8 cellular contexts compared by ENCODE assay signal in genomic region chr7:129213828-129214227, GRCh38. TPM values are rescaled to one million over a fixed set of nuclear protein-coding genes. Genes with fewer than 3 reads are reported as not detected.
DNase-seq lines count a peak whose midpoint lies in the region; ATAC-seq and TF ChIP-seq lines count a peak whose summit lies in the region.

No MANE protein-coding gene starts in this region.

- peak overlapping the region in 1 of 7 donors; percentile 55 for H3K27ac Mint-ChIP-seq in CD14-positive monocyte
- H3K27ac Mint-ChIP-seq in activated T-helper 2 cell treated with anti-CD3 and anti-CD28 coated beads, Interferon-gamma antibody, Interleukin-2, Interleukin-4, amounts not matched to agents 10 μg/mL and 5 μg/mL and 100 μg/mL, durations not matched to agents 14 hours and 24 hours and 36 hours: no peak overlapping the region

- no peak for TF ChIP-seq CTCF in CD14-positive monocyte (IDR thresholded peaks at IDR 0.05)

- ATAC-seq in sciatic nerve: peak; percentile 54

- DNase-seq in NCI-H82 (lab: John Stamatoyannopoulos, UW) (peak; percentile 49), NCI-H82 treated with DMSO at 0.1 percent for 48 hours (lab: John Stamatoyannopoulos, UW; ENCODE audit: unreplicated experiment) (no peak), NCI-H2196 (lab: John Stamatoyannopoulos, UW; ENCODE audit: unreplicated experiment) (peak; percentile 43), cerebellar cortex (ENCODE audit: low spot score) (peak; percentile 28), sciatic nerve (ENCODE audit: low spot score) (no peak), CD14-positive monocyte (ENCODE audit: low spot score) (no peak)
- DNase-seq in activated T-helper 2 cell treated with anti-CD3 and anti-CD28 coated beads, Interferon-gamma antibody, Interleukin-2, Interleukin-4, amounts not matched to agents 10 μg/mL and 5 μg/mL and 100 μg/mL, durations not matched to agents 14 hours and 24 hours and 36 hours (ENCODE audit: low spot score): no peak
- no peak for DNase-seq in activated CD4-positive, alpha-beta T cell treated with anti-CD3 and anti-CD28 coated beads for 1 hour

- intact Hi-C loops in sciatic nerve (cut with DNase I) (loop anchor here (10.0 kb wide), 1 partner anchor 251 kb away; no protein-coding TSS in a partner anchor), CD14-positive monocyte (cut with micrococcal nuclease) (loop anchor here (10.0 kb wide), 1 partner anchor 261 kb away; no protein-coding TSS in a partner anchor)
- intact Hi-C loops in activated T-helper 2 cell treated with anti-CD3 and anti-CD28 coated beads, Interferon-gamma antibody, Interleukin-2, Interleukin-4, amounts not matched to agents 10 μg/mL and 5 μg/mL and 100 μg/mL, durations not matched to agents 14 hours and 24 hours and 36 hours (cut with micrococcal nuclease): loop anchor here (10.0 kb wide), 1 partner anchor 309 kb away; no protein-coding TSS in a partner anchor

- no peak overlapping the region for H3K4me3 Mint-ChIP-seq in CD14-positive monocyte
- H3K4me3 Mint-ChIP-seq in activated T-helper 2 cell treated with anti-CD3 and anti-CD28 coated beads, Interferon-gamma antibody, Interleukin-2, Interleukin-4, amounts not matched to agents 10 μg/mL and 5 μg/mL and 100 μg/mL, durations not matched to agents 14 hours and 24 hours and 36 hours (ENCODE audit: low read depth): no peak overlapping the region

- H3K9me3 Mint-ChIP-seq in CD14-positive monocyte: peaks cover 2 to 13% (median 5%) of the 10 kb centered on the region in 7 donors
- no peaks in the 10 kb centered on the region for H3K9me3 Mint-ChIP-seq in activated T-helper 2 cell treated with anti-CD3 and anti-CD28 coated beads, Interferon-gamma antibody, Interleukin-2, Interleukin-4, amounts not matched to agents 10 μg/mL and 5 μg/mL and 100 μg/mL, durations not matched to agents 14 hours and 24 hours and 36 hours

- peaks cover 2 to 14% (median 5%) of the 10 kb centered on the region in 3 donors for H3K27me3 Mint-ChIP-seq in CD14-positive monocyte (ENCODE audit: low read depth in 3 of 3)
- H3K27me3 Mint-ChIP-seq in activated T-helper 2 cell treated with anti-CD3 and anti-CD28 coated beads, Interferon-gamma antibody, Interleukin-2, Interleukin-4, amounts not matched to agents 10 μg/mL and 5 μg/mL and 100 μg/mL, durations not matched to agents 14 hours and 24 hours and 36 hours (ENCODE audit: low read depth): peaks cover 12% of the 10 kb centered on the region

- H3K4me1 Mint-ChIP-seq in CD14-positive monocyte: peaks cover 12% of the 10 kb centered on the region
- H3K4me1 Mint-ChIP-seq in activated T-helper 2 cell treated with anti-CD3 and anti-CD28 coated beads, Interferon-gamma antibody, Interleukin-2, Interleukin-4, amounts not matched to agents 10 μg/mL and 5 μg/mL and 100 μg/mL, durations not matched to agents 14 hours and 24 hours and 36 hours (ENCODE audit: low read depth): no peaks in the 10 kb centered on the region

- no peaks in the 10 kb centered on the region for H3K36me3 Mint-ChIP-seq in CD14-positive monocyte
- no peaks in the 10 kb centered on the region for H3K36me3 Mint-ChIP-seq in activated T-helper 2 cell treated with anti-CD3 and anti-CD28 coated beads, Interferon-gamma antibody, Interleukin-2, Interleukin-4, amounts not matched to agents 10 μg/mL and 5 μg/mL and 100 μg/mL, durations not matched to agents 14 hours and 24 hours and 36 hours (ENCODE audit: low read depth)

RNA-seq across cellular contexts. Expression of gene AHCYL2, which starts 11.0 kb away (rescaled TPM):
- 46.1 TPM for total RNA-seq in sciatic nerve
- polyA plus RNA-seq in CD14-positive monocyte: 10 to 100 TPM; 10.7 to 12.1 TPM
- 14.7 and 15.1 TPM in 2 replicates for total RNA-seq in activated T-helper 2 cell treated with anti-CD3 and anti-CD28 coated beads, Interferon-gamma antibody, Interleukin-2, Interleukin-4, amounts not matched to agents 10 μg/mL and 5 μg/mL and 100 μg/mL, durations not matched to agents 14 hours and 24 hours and 36 hours

RNA-seq across cellular contexts. Expression of gene SMO, which starts 25.4 kb away (rescaled TPM):
- 24.8 TPM for total RNA-seq in sciatic nerve
- polyA plus RNA-seq in CD14-positive monocyte: not detected
- total RNA-seq in activated T-helper 2 cell treated with anti-CD3 and anti-CD28 coated beads, Interferon-gamma antibody, Interleukin-2, Interleukin-4, amounts not matched to agents 10 μg/mL and 5 μg/mL and 100 μg/mL, durations not matched to agents 14 hours and 24 hours and 36 hours: 0.64 and 0.89 TPM in 2 replicates

Comparison
In these comparisons a context has a peak if more than half of its experiments do, and no peak if none do; other contexts are left out.
1. DNase-seq: peak in NCI-H82 (single experiment), NCI-H2196 (single experiment) and cerebellar cortex (single experiment); none in NCI-H82 treated with DMSO at 0.1 percent for 48 hours (single experiment), sciatic nerve (single experiment), CD14-positive monocyte (single experiment), activated T-helper 2 cell treated with anti-CD3 and anti-CD28 coated beads, Interferon-gamma antibody, Interleukin-2, Interleukin-4, amounts not matched to agents 10 μg/mL and 5 μg/mL and 100 μg/mL, durations not matched to agents 14 hours and 24 hours and 36 hours (single experiment) and activated CD4-positive, alpha-beta T cell treated with anti-CD3 and anti-CD28 coated beads for 1 hour (single experiment).
2. RNA of gene SMO, which starts 25.4 kb away (total RNA-seq): 24.8 TPM in sciatic nerve (single experiment); 0.64 to 0.89 TPM in activated T-helper 2 cell treated with anti-CD3 and anti-CD28 coated beads, Interferon-gamma antibody, Interleukin-2, Interleukin-4, amounts not matched to agents 10 μg/mL and 5 μg/mL and 100 μg/mL, durations not matched to agents 14 hours and 24 hours and 36 hours; every median in the first group is over 10 times any median in the second.